Comparison of ENCODE assay signal across 9 cellular contexts in genomic region chr5:66554211-66554610, GRCh38. TPM values are rescaled to one million over a fixed set of nuclear protein-coding genes. Genes with fewer than 3 reads are reported as not detected.
DNase-seq lines count a peak whose midpoint lies in the region; ATAC-seq lines count a peak whose summit lies in the region.
"Had no signal": no experiment of that assay in that cellular context is flagged by ENCODE, and none has a peak within 500 bp of the region (broad histone marks: within the 10 kb centered on the region; RNA-seq: fewer than 3 reads in every experiment).

No MANE protein-coding gene starts in this region.

- no peak overlapping the region for H3K4me3 Mint-ChIP-seq in activated CD4-positive, alpha-beta memory T cell treated with anti-CD3 and anti-CD28 coated beads, Interleukin-2, amount 10 ng/mL, durations not matched to agents 7 days and 5 days

- CTCF ChIA-PET in activated CD4-positive, alpha-beta memory T cell treated with anti-CD3 and anti-CD28 coated beads, Interleukin-2, amount 10 ng/mL, durations not matched to agents 7 days and 5 days (lab: Charles Lee) = no interaction called here

- H3K27ac Mint-ChIP-seq in activated CD4-positive, alpha-beta memory T cell treated with anti-CD3 and anti-CD28 coated beads, Interleukin-2, amount 10 ng/mL, durations not matched to agents 7 days and 5 days = no peak overlapping the region

- no peaks in the 10 kb centered on the region for H3K36me3 Mint-ChIP-seq in activated CD4-positive, alpha-beta memory T cell treated with anti-CD3 and anti-CD28 coated beads, Interleukin-2, amount 10 ng/mL, durations not matched to agents 7 days and 5 days (ENCODE audit: low read depth)

- peaks cover 3% of the 10 kb centered on the region for H3K9me3 Mint-ChIP-seq in activated CD4-positive, alpha-beta memory T cell treated with anti-CD3 and anti-CD28 coated beads, Interleukin-2, amount 10 ng/mL, durations not matched to agents 7 days and 5 days

- ATAC-seq in GM19467 (IDR thresholded peaks at IDR 0.05; ENCODE audit: unreplicated experiment) (peak; percentile 95), HG03469 (IDR thresholded peaks at IDR 0.05; ENCODE audit: unreplicated experiment) (peak; percentile 94)
- ATAC-seq: HCT116 had no signal

- H3K27me3 Mint-ChIP-seq in activated CD4-positive, alpha-beta memory T cell treated with anti-CD3 and anti-CD28 coated beads, Interleukin-2, amount 10 ng/mL, durations not matched to agents 7 days and 5 days = peaks cover 2% of the 10 kb centered on the region

- peak; percentile 85 for DNase-seq in Daoy (ENCODE audit: low read depth)
- DNase-seq in activated CD4-positive, alpha-beta memory T cell treated with anti-CD3 and anti-CD28 coated beads, Interleukin-2, amount 10 ng/mL, durations not matched to agents 7 days and 5 days = peak; percentile 24
- DNase-seq in stimulated activated CD4-positive, alpha-beta T cell treated with anti-CD3 and anti-CD28 coated beads, Interleukin-15, amount 100 ng/mL, for 48 hours (ENCODE audit: low read depth in 2 of 2) = peak; percentile 30 to 31
- no peak for DNase-seq in ureter (ENCODE audit: low spot score)
- no peak for DNase-seq in DMS 273 treated with DMSO at 0.1 percent for 48 hours (lab: John Stamatoyannopoulos, UW)
- no peak for DNase-seq in NCI-H1417 treated with DMSO at 0.1 percent for 48 hours (lab: John Stamatoyannopoulos, UW)

- peaks cover 18% of the 10 kb centered on the region for H3K4me1 Mint-ChIP-seq in activated CD4-positive, alpha-beta memory T cell treated with anti-CD3 and anti-CD28 coated beads, Interleukin-2, amount 10 ng/mL, durations not matched to agents 7 days and 5 days

- POLR2A ChIA-PET in activated CD4-positive, alpha-beta memory T cell treated with anti-CD3 and anti-CD28 coated beads, Interleukin-2, amount 10 ng/mL, durations not matched to agents 7 days and 5 days (lab: Charles Lee) = no interaction called here

RNA-seq across cellular contexts. Expression of gene MAST4, which starts 42.0 kb away (rescaled TPM):
- 5.4 and 5.5 TPM in 2 replicates for total RNA-seq in Daoy (2014; rRNA removed; shearing (Covaris generic))
- total RNA-seq in activated CD4-positive, alpha-beta memory T cell treated with anti-CD3 and anti-CD28 coated beads, Interleukin-2, amount 10 ng/mL, durations not matched to agents 7 days and 5 days = 10 to 100 TPM; 38.0 to 38.3 TPM
- total RNA-seq in ureter = 114 TPM

Comparison
In these comparisons a context has a peak if more than half of its experiments do, and no peak if none do; other contexts are left out.
1. DNase-seq: peak in Daoy (single experiment), activated CD4-positive, alpha-beta memory T cell treated with anti-CD3 and anti-CD28 coated beads, Interleukin-2, amount 10 ng/mL, durations not matched to agents 7 days and 5 days (single experiment) and stimulated activated CD4-positive, alpha-beta T cell treated with anti-CD3 and anti-CD28 coated beads, Interleukin-15, amount 100 ng/mL, for 48 hours (2 of 2); none in ureter (single experiment), DMS 273 treated with DMSO at 0.1 percent for 48 hours (single experiment) and NCI-H1417 treated with DMSO at 0.1 percent for 48 hours (single experiment).